In genomic region chr19:8421484-8422461, GRCh38 we compare ENCODE assay signal across 1 cellular context.
A peak's percentile ranks its signal among the peaks of the same experiment; 100 is the strongest.
TF ChIP-seq lines count a peak whose summit lies in the region.

No MANE protein-coding gene starts in this region.

TF ChIP-seq in HepG2, 621 proteins besides CTCF, POLR2A, EP300 and RAD21 (continued from another document and continues in another):
- TF ChIP-seq, protein P1, sequence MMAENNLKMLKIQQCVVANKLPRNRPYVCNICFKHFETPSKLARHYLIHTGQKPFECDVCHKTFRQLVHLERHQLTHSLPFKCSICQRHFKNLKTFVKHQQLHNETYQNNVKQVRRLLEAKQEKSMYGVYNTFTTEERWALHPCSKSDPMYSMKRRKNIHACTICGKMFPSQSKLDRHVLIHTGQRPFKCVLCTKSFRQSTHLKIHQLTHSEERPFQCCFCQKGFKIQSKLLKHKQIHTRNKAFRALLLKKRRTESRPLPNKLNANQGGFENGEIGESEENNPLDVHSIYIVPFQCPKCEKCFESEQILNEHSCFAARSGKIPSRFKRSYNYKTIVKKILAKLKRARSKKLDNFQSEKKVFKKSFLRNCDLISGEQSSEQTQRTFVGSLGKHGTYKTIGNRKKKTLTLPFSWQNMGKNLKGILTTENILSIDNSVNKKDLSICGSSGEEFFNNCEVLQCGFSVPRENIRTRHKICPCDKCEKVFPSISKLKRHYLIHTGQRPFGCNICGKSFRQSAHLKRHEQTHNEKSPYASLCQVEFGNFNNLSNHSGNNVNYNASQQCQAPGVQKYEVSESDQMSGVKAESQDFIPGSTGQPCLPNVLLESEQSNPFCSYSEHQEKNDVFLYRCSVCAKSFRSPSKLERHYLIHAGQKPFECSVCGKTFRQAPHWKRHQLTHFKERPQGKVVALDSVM (CRISPR knock-in tag; IDR thresholded peaks at IDR 0.05) = peak; percentile 48
- TF ChIP-seq CHCHD3 (CRISPR knock-in tag; IDR thresholded peaks at IDR 0.05) (no peak), ZNF160 (CRISPR knock-in tag; IDR thresholded peaks at IDR 0.05) (no peak), ZNF343 (CRISPR knock-in tag; IDR thresholded peaks at IDR 0.05) (no peak), ZSCAN9 (CRISPR knock-in tag; IDR thresholded peaks at IDR 0.05; ENCODE audit: borderline replicate concordance) (no peak), RXRB (CRISPR knock-in tag; IDR thresholded peaks at IDR 0.05; ENCODE audit: borderline replicate concordance) (peak; percentile 47), ZNF362 (CRISPR knock-in tag; IDR thresholded peaks at IDR 0.05; ENCODE audit: borderline replicate concordance) (peak; percentile 92), REXO4 (CRISPR knock-in tag; IDR thresholded peaks at IDR 0.05; ENCODE audit: borderline replicate concordance) (no peak), CHD4 (IDR thresholded peaks at IDR 0.05; ENCODE audit: borderline replicate concordance, low read length) (peak; percentile 55; the same call in 1 of the 2 replicates), RXRA (CRISPR knock-in tag; IDR thresholded peaks at IDR 0.05) (peak; percentile 77; the same call in 1 of the 2 replicates), ZNF777 (CRISPR knock-in tag; IDR thresholded peaks at IDR 0.05) (0 out of 2 replicates have a peak, but pooled peaks have one; percentile 34), HOXA3 (CRISPR knock-in tag; IDR thresholded peaks at IDR 0.05) (peak; percentile 47), HNRNPLL (IDR thresholded peaks at IDR 0.05; ENCODE audit: low read depth, low read length, poor library complexity, severe bottlenecking) (no peak), ZNF605 (CRISPR knock-in tag; IDR thresholded peaks at IDR 0.05) (0 out of 2 replicates have a peak, but pooled peaks have one; percentile 27), RARA (CRISPR knock-in tag; IDR thresholded peaks at IDR 0.05) (peak; percentile 88), XBP1 (CRISPR knock-in tag; IDR thresholded peaks at IDR 0.05) (no peak), ZNF572 (CRISPR knock-in tag; IDR thresholded peaks at IDR 0.05) (no peak), ZNF564 (CRISPR knock-in tag; IDR thresholded peaks at IDR 0.05) (0 out of 2 replicates have a peak, but pooled peaks have one; percentile 9), ZFP90 (CRISPR knock-in tag; IDR thresholded peaks at IDR 0.05; ENCODE audit: borderline replicate concordance) (peak; percentile 75; the same call in 1 of the 2 replicates), ZNF703 (CRISPR knock-in tag; IDR thresholded peaks at IDR 0.05; ENCODE audit: borderline replicate concordance) (no peak), ZNF614 (CRISPR knock-in tag; IDR thresholded peaks at IDR 0.05; ENCODE audit: borderline replicate concordance) (no peak), ZUFSP (CRISPR knock-in tag; IDR thresholded peaks at IDR 0.05; ENCODE audit: borderline replicate concordance) (no peak), RFX1 (IDR thresholded peaks at IDR 0.05) (peak; percentile 59; the same call in 1 of the 2 replicates), ARID5B (CRISPR knock-in tag; IDR thresholded peaks at IDR 0.05) (0 out of 2 replicates have a peak, but pooled peaks have one; percentile 38), ADNP (CRISPR knock-in tag; IDR thresholded peaks at IDR 0.05) (peak; percentile 92), EZH2 (conservative IDR thresholded peaks at IDR 0.05; ENCODE audit: low read depth, low read length) (no peak), NR3C1 (CRISPR knock-in tag; IDR thresholded peaks at IDR 0.05) (no peak), ZNF841 (CRISPR knock-in tag; IDR thresholded peaks at IDR 0.05; ENCODE audit: borderline replicate concordance) (no peak), ZMYM2 (CRISPR knock-in tag; IDR thresholded peaks at IDR 0.05) (peak; percentile 69; the same call in 1 of the 2 replicates), ZFP36L1 (CRISPR knock-in tag; IDR thresholded peaks at IDR 0.05) (0 out of 2 replicates have a peak, but pooled peaks have one; percentile 43), SMYD3 (CRISPR knock-in tag; IDR thresholded peaks at IDR 0.05) (peak; percentile 81), ZNF510 (CRISPR knock-in tag; IDR thresholded peaks at IDR 0.05; ENCODE audit: low read depth) (0 out of 2 replicates have a peak, but pooled peaks have one; percentile 31), ELF3 (CRISPR knock-in tag; IDR thresholded peaks at IDR 0.05) (no peak), ZNF260 (CRISPR knock-in tag; IDR thresholded peaks at IDR 0.05; ENCODE audit: borderline replicate concordance, low read depth) (no peak), HNF4G (IDR thresholded peaks at IDR 0.05; ENCODE audit: borderline replicate concordance, low read depth, low read length) (peak; percentile 9; the same call in 1 of the 2 replicates), HNF4G (CRISPR knock-in tag; IDR thresholded peaks at IDR 0.05; ENCODE audit: borderline replicate concordance, low read depth) (peak; percentile 63; the same call in 1 of the 2 replicates), ZNF556 (CRISPR knock-in tag; IDR thresholded peaks at IDR 0.05; ENCODE audit: borderline replicate concordance) (peak; percentile 36; the same call in 1 of the 2 replicates), ZNF501 (CRISPR knock-in tag; IDR thresholded peaks at IDR 0.05) (peak; percentile 55; the same call in 1 of the 2 replicates), NFATC3 (CRISPR knock-in tag; IDR thresholded peaks at IDR 0.05) (no peak)
- TF ChIP-seq, protein P2, sequence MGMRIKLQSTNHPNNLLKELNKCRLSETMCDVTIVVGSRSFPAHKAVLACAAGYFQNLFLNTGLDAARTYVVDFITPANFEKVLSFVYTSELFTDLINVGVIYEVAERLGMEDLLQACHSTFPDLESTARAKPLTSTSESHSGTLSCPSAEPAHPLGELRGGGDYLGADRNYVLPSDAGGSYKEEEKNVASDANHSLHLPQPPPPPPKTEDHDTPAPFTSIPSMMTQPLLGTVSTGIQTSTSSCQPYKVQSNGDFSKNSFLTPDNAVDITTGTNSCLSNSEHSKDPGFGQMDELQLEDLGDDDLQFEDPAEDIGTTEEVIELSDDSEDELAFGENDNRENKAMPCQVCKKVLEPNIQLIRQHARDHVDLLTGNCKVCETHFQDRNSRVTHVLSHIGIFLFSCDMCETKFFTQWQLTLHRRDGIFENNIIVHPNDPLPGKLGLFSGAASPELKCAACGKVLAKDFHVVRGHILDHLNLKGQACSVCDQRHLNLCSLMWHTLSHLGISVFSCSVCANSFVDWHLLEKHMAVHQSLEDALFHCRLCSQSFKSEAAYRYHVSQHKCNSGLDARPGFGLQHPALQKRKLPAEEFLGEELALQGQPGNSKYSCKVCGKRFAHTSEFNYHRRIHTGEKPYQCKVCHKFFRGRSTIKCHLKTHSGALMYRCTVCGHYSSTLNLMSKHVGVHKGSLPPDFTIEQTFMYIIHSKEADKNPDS (CRISPR knock-in tag; IDR thresholded peaks at IDR 0.05) = no peak
- TF ChIP-seq, protein P3, sequence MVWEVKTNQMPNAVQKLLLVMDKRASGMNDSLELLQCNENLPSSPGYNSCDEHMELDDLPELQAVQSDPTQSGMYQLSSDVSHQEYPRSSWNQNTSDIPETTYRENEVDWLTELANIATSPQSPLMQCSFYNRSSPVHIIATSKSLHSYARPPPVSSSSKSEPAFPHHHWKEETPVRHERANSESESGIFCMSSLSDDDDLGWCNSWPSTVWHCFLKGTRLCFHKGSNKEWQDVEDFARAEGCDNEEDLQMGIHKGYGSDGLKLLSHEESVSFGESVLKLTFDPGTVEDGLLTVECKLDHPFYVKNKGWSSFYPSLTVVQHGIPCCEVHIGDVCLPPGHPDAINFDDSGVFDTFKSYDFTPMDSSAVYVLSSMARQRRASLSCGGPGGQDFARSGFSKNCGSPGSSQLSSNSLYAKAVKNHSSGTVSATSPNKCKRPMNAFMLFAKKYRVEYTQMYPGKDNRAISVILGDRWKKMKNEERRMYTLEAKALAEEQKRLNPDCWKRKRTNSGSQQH (CRISPR knock-in tag; IDR thresholded peaks at IDR 0.05; ENCODE audit: low read depth) = no peak
- TF ChIP-seq, protein P4, sequence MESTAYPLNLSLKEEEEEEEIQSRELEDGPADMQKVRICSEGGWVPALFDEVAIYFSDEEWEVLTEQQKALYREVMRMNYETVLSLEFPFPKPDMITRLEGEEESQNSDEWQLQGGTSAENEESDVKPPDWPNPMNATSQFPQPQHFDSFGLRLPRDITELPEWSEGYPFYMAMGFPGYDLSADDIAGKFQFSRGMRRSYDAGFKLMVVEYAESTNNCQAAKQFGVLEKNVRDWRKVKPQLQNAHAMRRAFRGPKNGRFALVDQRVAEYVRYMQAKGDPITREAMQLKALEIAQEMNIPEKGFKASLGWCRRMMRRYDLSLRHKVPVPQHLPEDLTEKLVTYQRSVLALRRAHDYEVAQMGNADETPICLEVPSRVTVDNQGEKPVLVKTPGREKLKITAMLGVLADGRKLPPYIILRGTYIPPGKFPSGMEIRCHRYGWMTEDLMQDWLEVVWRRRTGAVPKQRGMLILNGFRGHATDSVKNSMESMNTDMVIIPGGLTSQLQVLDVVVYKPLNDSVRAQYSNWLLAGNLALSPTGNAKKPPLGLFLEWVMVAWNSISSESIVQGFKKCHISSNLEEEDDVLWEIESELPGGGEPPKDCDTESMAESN (CRISPR knock-in tag; conservative IDR thresholded peaks at IDR 0.05) = peak; percentile 61; the same call in 1 of the 2 replicates
- TF ChIP-seq, protein P5, sequence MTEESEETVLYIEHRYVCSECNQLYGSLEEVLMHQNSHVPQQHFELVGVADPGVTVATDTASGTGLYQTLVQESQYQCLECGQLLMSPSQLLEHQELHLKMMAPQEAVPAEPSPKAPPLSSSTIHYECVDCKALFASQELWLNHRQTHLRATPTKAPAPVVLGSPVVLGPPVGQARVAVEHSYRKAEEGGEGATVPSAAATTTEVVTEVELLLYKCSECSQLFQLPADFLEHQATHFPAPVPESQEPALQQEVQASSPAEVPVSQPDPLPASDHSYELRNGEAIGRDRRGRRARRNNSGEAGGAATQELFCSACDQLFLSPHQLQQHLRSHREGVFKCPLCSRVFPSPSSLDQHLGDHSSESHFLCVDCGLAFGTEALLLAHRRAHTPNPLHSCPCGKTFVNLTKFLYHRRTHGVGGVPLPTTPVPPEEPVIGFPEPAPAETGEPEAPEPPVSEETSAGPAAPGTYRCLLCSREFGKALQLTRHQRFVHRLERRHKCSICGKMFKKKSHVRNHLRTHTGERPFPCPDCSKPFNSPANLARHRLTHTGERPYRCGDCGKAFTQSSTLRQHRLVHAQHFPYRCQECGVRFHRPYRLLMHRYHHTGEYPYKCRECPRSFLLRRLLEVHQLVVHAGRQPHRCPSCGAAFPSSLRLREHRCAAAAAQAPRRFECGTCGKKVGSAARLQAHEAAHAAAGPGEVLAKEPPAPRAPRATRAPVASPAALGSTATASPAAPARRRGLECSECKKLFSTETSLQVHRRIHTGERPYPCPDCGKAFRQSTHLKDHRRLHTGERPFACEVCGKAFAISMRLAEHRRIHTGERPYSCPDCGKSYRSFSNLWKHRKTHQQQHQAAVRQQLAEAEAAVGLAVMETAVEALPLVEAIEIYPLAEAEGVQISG (CRISPR knock-in tag; IDR thresholded peaks at IDR 0.05) = no peak; the same call in 1 of the 2 replicates
- TF ChIP-seq, protein P6, sequence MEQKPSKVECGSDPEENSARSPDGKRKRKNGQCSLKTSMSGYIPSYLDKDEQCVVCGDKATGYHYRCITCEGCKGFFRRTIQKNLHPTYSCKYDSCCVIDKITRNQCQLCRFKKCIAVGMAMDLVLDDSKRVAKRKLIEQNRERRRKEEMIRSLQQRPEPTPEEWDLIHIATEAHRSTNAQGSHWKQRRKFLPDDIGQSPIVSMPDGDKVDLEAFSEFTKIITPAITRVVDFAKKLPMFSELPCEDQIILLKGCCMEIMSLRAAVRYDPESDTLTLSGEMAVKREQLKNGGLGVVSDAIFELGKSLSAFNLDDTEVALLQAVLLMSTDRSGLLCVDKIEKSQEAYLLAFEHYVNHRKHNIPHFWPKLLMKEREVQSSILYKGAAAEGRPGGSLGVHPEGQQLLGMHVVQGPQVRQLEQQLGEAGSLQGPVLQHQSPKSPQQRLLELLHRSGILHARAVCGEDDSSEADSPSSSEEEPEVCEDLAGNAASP (CRISPR knock-in tag; IDR thresholded peaks at IDR 0.05; ENCODE audit: borderline replicate concordance) = peak; percentile 60; the same call in 1 of the 2 replicates
